In genomic region chr17:1362065-1362848, GRCh38 we compare ENCODE assay signal across 8 cellular contexts. TPM values are rescaled to one million over a fixed set of nuclear protein-coding genes. Genes with fewer than 3 reads are reported as not detected.
A peak's percentile ranks its signal among the peaks of the same experiment; 100 is the strongest.
DNase-seq lines count a peak whose midpoint lies in the region; ATAC-seq lines count a peak whose summit lies in the region.

No MANE protein-coding gene starts in this region.

- no peaks in the 10 kb centered on the region for H3K9me3 ChIP-seq in BLaER1 treated with 17β-estradiol and CSF1 and Interleukin-3, amounts not matched to agents 10 nM and 100 nM (replicated peaks in 1 of 11)

- ATAC-seq in HG02973 (IDR thresholded peaks at IDR 0.05; ENCODE audit: unreplicated experiment) (peak; percentile 30), GM18520 (IDR thresholded peaks at IDR 0.05; ENCODE audit: unreplicated experiment) (no peak), HG03439 (IDR thresholded peaks at IDR 0.05; ENCODE audit: unreplicated experiment) (no peak)
- ATAC-seq in activated naive CD8-positive, alpha-beta T cell treated with anti-CD3 and anti-CD28 coated beads, Interleukin-2, amount 50 U/mL, for 24 hours: peak; percentile 50
- ATAC-seq in naive thymus-derived CD8-positive, alpha-beta T cell: peak; percentile 80 to 90

- peaks cover 42% of the 10 kb centered on the region for H3K36me3 Mint-ChIP-seq in activated naive CD8-positive, alpha-beta T cell treated with anti-CD3 and anti-CD28 coated beads, Interleukin-2, amount 50 U/mL, for 24 hours (ENCODE audit: low read depth)
- H3K36me3 Mint-ChIP-seq in naive thymus-derived CD8-positive, alpha-beta T cell: peaks cover 0 to 65% (median 5%) of the 10 kb centered on the region in 3 donors

- H4K20me1 ChIP-seq in BLaER1 treated with 17β-estradiol and CSF1 and Interleukin-3, amounts not matched to agents 10 nM and 100 nM: peaks cover 36 to 99% (median 81%) of the 10 kb centered on the region in 11 experiments

- H3K4me1 ChIP-seq in BLaER1 treated with 17β-estradiol and CSF1 and Interleukin-3, amounts not matched to agents 10 nM and 100 nM: peaks cover 79 to 88% (median 82%) of the 10 kb centered on the region in 10 experiments

- POLR2A ChIA-PET in naive thymus-derived CD8-positive, alpha-beta T cell (lab: Charles Lee): interaction anchor here (0.6 to 2.6 kb wide), 6 partner anchors 21 to 286 kb away, joined by 3 to 12 read pairs (median 4); partner anchors contain the start of genes INPP5K and YWHAE

- H3K4me1 Mint-ChIP-seq in activated naive CD8-positive, alpha-beta T cell treated with anti-CD3 and anti-CD28 coated beads, Interleukin-2, amount 50 U/mL, for 24 hours: peaks cover 69% of the 10 kb centered on the region
- peaks cover 23 to 71% (median 51%) of the 10 kb centered on the region in 4 donors for H3K4me1 Mint-ChIP-seq in naive thymus-derived CD8-positive, alpha-beta T cell

- H3K4me3 Mint-ChIP-seq in activated naive CD8-positive, alpha-beta T cell treated with anti-CD3 and anti-CD28 coated beads, Interleukin-2, amount 50 U/mL, for 24 hours: peak overlapping the region; percentile 60
- H3K4me3 Mint-ChIP-seq in naive thymus-derived CD8-positive, alpha-beta T cell: peak overlapping the region; percentile 50 to 81 (median 63)

- no peaks in the 10 kb centered on the region for H3K9me3 Mint-ChIP-seq in activated naive CD8-positive, alpha-beta T cell treated with anti-CD3 and anti-CD28 coated beads, Interleukin-2, amount 50 U/mL, for 24 hours
- no peaks in the 10 kb centered on the region for H3K9me3 Mint-ChIP-seq in naive thymus-derived CD8-positive, alpha-beta T cell

- H3K27ac Mint-ChIP-seq in activated naive CD8-positive, alpha-beta T cell treated with anti-CD3 and anti-CD28 coated beads, Interleukin-2, amount 50 U/mL, for 24 hours: peak overlapping the region; percentile 65
- peak overlapping the region; percentile 77 to 94 (median 85) for H3K27ac Mint-ChIP-seq in naive thymus-derived CD8-positive, alpha-beta T cell

- DNase-seq in activated naive CD8-positive, alpha-beta T cell treated with anti-CD3 and anti-CD28 coated beads, Interleukin-2, amount 50 U/mL, for 24 hours: no peak
- DNase-seq in naive thymus-derived CD8-positive, alpha-beta T cell: peak in 7 of 10 donors; percentile 12 to 64 (median 38)
- DNase-seq in NCI-H146 treated with DMSO at 0.1 percent for 48 hours (lab: John Stamatoyannopoulos, UW; ENCODE audit: unreplicated experiment) (no peak), NCI-H446 (lab: John Stamatoyannopoulos, UW) (no peak)

- peak overlapping the region; percentile 8 to 69 (median 56); a peak in 19 of 20 replicates for H3K4me3 ChIP-seq in BLaER1 treated with 17β-estradiol and CSF1 and Interleukin-3, amounts not matched to agents 10 nM and 100 nM

- H3K9ac ChIP-seq in BLaER1 treated with 17β-estradiol and CSF1 and Interleukin-3, amounts not matched to agents 10 nM and 100 nM: peak overlapping the region; percentile 72 to 90 (median 80); a peak in 21 of 22 replicates

- H3K27me3 ChIP-seq in BLaER1 treated with 17β-estradiol and CSF1 and Interleukin-3, amounts not matched to agents 10 nM and 100 nM: no peaks in the 10 kb centered on the region

- H3K36me3 ChIP-seq in BLaER1 treated with 17β-estradiol and CSF1 and Interleukin-3, amounts not matched to agents 10 nM and 100 nM: peaks cover 37 to 69% (median 54%) of the 10 kb centered on the region in 11 experiments

- peak overlapping the region; percentile 68 to 100 (median 90) for H3K4me2 ChIP-seq in BLaER1 treated with 17β-estradiol and CSF1 and Interleukin-3, amounts not matched to agents 10 nM and 100 nM

- H3K27ac ChIP-seq in BLaER1 treated with 17β-estradiol and CSF1 and Interleukin-3, amounts not matched to agents 10 nM and 100 nM: peak overlapping the region; percentile 57 to 99 (median 95); a peak in 21 of 22 replicates

- no peaks in the 10 kb centered on the region for H3K27me3 Mint-ChIP-seq in activated naive CD8-positive, alpha-beta T cell treated with anti-CD3 and anti-CD28 coated beads, Interleukin-2, amount 50 U/mL, for 24 hours
- H3K27me3 Mint-ChIP-seq in naive thymus-derived CD8-positive, alpha-beta T cell: no peaks in the 10 kb centered on the region

RNA-seq across cellular contexts. Expression of gene YWHAE, which starts 37.8 kb away (rescaled TPM):
- 100 to 1,000 TPM; 114 to 122 TPM for total RNA-seq in naive thymus-derived CD8-positive, alpha-beta T cell
- 10 to 100 TPM; 28.3 to 34.2 (median 34.0) TPM for polyA plus RNA-seq in naive thymus-derived CD8-positive, alpha-beta T cell

Comparison
In these comparisons a context has a peak if more than half of its experiments do, and no peak if none do; other contexts are left out.
1. ATAC-seq: peak in HG02973 (single experiment), activated naive CD8-positive, alpha-beta T cell treated with anti-CD3 and anti-CD28 coated beads, Interleukin-2, amount 50 U/mL, for 24 hours (single experiment) and naive thymus-derived CD8-positive, alpha-beta T cell (2 of 2); none in GM18520 (single experiment) and HG03439 (single experiment).
2. DNase-seq: peak in naive thymus-derived CD8-positive, alpha-beta T cell (7 of 10); none in activated naive CD8-positive, alpha-beta T cell treated with anti-CD3 and anti-CD28 coated beads, Interleukin-2, amount 50 U/mL, for 24 hours (single experiment), NCI-H146 treated with DMSO at 0.1 percent for 48 hours (single experiment) and NCI-H446 (0 of 2).